ENCODE assay signal across 15 cellular contexts in genomic region chr7:73424486-73424885, GRCh38. TPM values are rescaled to one million over a fixed set of nuclear protein-coding genes. Genes with fewer than 3 reads are reported as not detected.
DNase-seq lines count a peak whose midpoint lies in the region; ATAC-seq and TF ChIP-seq lines count a peak whose summit lies in the region.
"Had no signal": no experiment of that assay in that cellular context is flagged by ENCODE, and none has a peak within 500 bp of the region (broad histone marks: within the 10 kb centered on the region; RNA-seq: fewer than 3 reads in every experiment).

No MANE protein-coding gene starts in this region.

- peak overlapping the region; percentile 54 for H4K91ac ChIP-seq in mesenchymal stem cell (ENCODE audit: low read length)

- no peaks in the 10 kb centered on the region for H3K79me2 ChIP-seq in GM23338 (replicated peaks; ENCODE audit: insufficient read depth)

- no peak overlapping the region for H3K23ac ChIP-seq in mesenchymal stem cell (ENCODE audit: low read length in 2 of 2)

- no peak overlapping the region for H2BK5ac ChIP-seq in mesenchymal stem cell (ENCODE audit: low read depth, low read length, poor library complexity, severe bottlenecking)

- peaks cover 2% of the 10 kb centered on the region; the same call in 1 of the 3 replicates for H3K4me1 Mint-ChIP-seq in GM23338
- peaks cover 13% of the 10 kb centered on the region for H3K4me1 Mint-ChIP-seq in stimulated activated memory B cell treated with anti-CD40 and anti-IgM and Interleukin-4, amounts not matched to agents 10 μg/mL and 1 μg/mL and 100 μg/mL, for 72 hours
- H3K4me1 Mint-ChIP-seq in activated naive CD8-positive, alpha-beta T cell treated with anti-CD3 and anti-CD28 coated beads, Interleukin-2, amount 50 U/mL, for 24 hours: no peaks in the 10 kb centered on the region

- no peak overlapping the region for H3K4ac ChIP-seq in mesenchymal stem cell (ENCODE audit: low read depth in 1 of 2, low read length in 2 of 2)

- no peak overlapping the region for H3K27ac Mint-ChIP-seq in GM23338
- H3K27ac Mint-ChIP-seq in stimulated activated memory B cell treated with anti-CD40 and anti-IgM and Interleukin-4, amounts not matched to agents 10 μg/mL and 1 μg/mL and 100 μg/mL, for 72 hours: no peak overlapping the region
- no peak overlapping the region for H3K27ac Mint-ChIP-seq in activated naive CD8-positive, alpha-beta T cell treated with anti-CD3 and anti-CD28 coated beads, Interleukin-2, amount 50 U/mL, for 24 hours
- H3K27ac Mint-ChIP-seq: activated naive CD4-positive, alpha-beta T cell treated with anti-CD3 and anti-CD28 coated beads, Interleukin-2, amount 50 U/mL, for 72 hours had no signal

- no peak overlapping the region for H2BK15ac ChIP-seq in mesenchymal stem cell (ENCODE audit: low read depth, poor library complexity, severe bottlenecking)

- no peak overlapping the region for H2BK12ac ChIP-seq in mesenchymal stem cell (ENCODE audit: low read length in 2 of 2)

- H3K36me3 Mint-ChIP-seq in GM23338 (ENCODE audit: low read depth): no peaks in the 10 kb centered on the region
- H3K36me3 Mint-ChIP-seq in stimulated activated memory B cell treated with anti-CD40 and anti-IgM and Interleukin-4, amounts not matched to agents 10 μg/mL and 1 μg/mL and 100 μg/mL, for 72 hours: no peaks in the 10 kb centered on the region
- no peaks in the 10 kb centered on the region for H3K36me3 Mint-ChIP-seq in activated naive CD8-positive, alpha-beta T cell treated with anti-CD3 and anti-CD28 coated beads, Interleukin-2, amount 50 U/mL, for 24 hours (ENCODE audit: low read depth)
- H3K36me3 Mint-ChIP-seq: activated naive CD4-positive, alpha-beta T cell treated with anti-CD3 and anti-CD28 coated beads, Interleukin-2, amount 50 U/mL, for 72 hours had no signal

- H3K9ac ChIP-seq in mesenchymal stem cell (ENCODE audit: low read length): peak overlapping the region; percentile 77

- H3K9me3 ChIP-seq in mesenchymal stem cell (ENCODE audit: control insufficient read depth, low read length): no peaks in the 10 kb centered on the region

- no peaks in the 10 kb centered on the region for H3K36me3 ChIP-seq in GM23338 (ENCODE audit: insufficient read depth)
- H3K36me3 ChIP-seq in brain microvascular endothelial cell (replicated peaks): no peaks in the 10 kb centered on the region
- H3K36me3 ChIP-seq in mesenchymal stem cell (ENCODE audit: control insufficient read depth in 1 of 2, insufficient read depth in 2 of 2, low read depth in 1 of 2, low read length in 2 of 2): no peaks in the 10 kb centered on the region

- no peaks in the 10 kb centered on the region for H3K9me3 Mint-ChIP-seq in GM23338
- no peaks in the 10 kb centered on the region for H3K9me3 Mint-ChIP-seq in stimulated activated memory B cell treated with anti-CD40 and anti-IgM and Interleukin-4, amounts not matched to agents 10 μg/mL and 1 μg/mL and 100 μg/mL, for 72 hours
- H3K9me3 Mint-ChIP-seq in activated naive CD8-positive, alpha-beta T cell treated with anti-CD3 and anti-CD28 coated beads, Interleukin-2, amount 50 U/mL, for 24 hours: no peaks in the 10 kb centered on the region
- H3K9me3 Mint-ChIP-seq: activated naive CD4-positive, alpha-beta T cell treated with anti-CD3 and anti-CD28 coated beads, Interleukin-2, amount 50 U/mL, for 72 hours had no signal

- H2AFZ ChIP-seq in GM23338 (no peak overlapping the region; the same call in 1 of the 2 replicates), mesenchymal stem cell (ENCODE audit: low read depth, low read length) (no peak overlapping the region)

- H3K27ac ChIP-seq in GM23338 (ENCODE audit: low read depth) (no peak overlapping the region), brain microvascular endothelial cell (no peak overlapping the region), mesenchymal stem cell (ENCODE audit: low read length, poor library complexity, severe bottlenecking) (no peak overlapping the region)

- no peak overlapping the region for H3K14ac ChIP-seq in mesenchymal stem cell (ENCODE audit: low read length in 2 of 2)

- H3K4me3 Mint-ChIP-seq in GM23338: peak overlapping the region; percentile 54
- peak overlapping the region; percentile 64 for H3K4me3 Mint-ChIP-seq in stimulated activated memory B cell treated with anti-CD40 and anti-IgM and Interleukin-4, amounts not matched to agents 10 μg/mL and 1 μg/mL and 100 μg/mL, for 72 hours
- no peak overlapping the region for H3K4me3 Mint-ChIP-seq in activated naive CD8-positive, alpha-beta T cell treated with anti-CD3 and anti-CD28 coated beads, Interleukin-2, amount 50 U/mL, for 24 hours

- no peaks in the 10 kb centered on the region for H3K9me2 ChIP-seq in GM23338 (ENCODE audit: insufficient read depth)

- DNase-seq in GM23338 (ENCODE audit: low spot score) (no peak), brain microvascular endothelial cell (no peak), mesenchymal stem cell (no peak), NCI-H524 treated with DMSO at 0.1 percent for 48 hours (lab: John Stamatoyannopoulos, UW) (no peak)
- DNase-seq in activated naive CD8-positive, alpha-beta T cell treated with anti-CD3 and anti-CD28 coated beads, Interleukin-2, amount 50 U/mL, for 24 hours: no peak
- DNase-seq in stimulated activated CD8-positive, alpha-beta memory T cell treated with anti-CD3 and anti-CD28 coated beads, Interleukin-4, amount 100 ng/mL, for 48 hours: no peak
- DNase-seq: activated CD4-positive, alpha-beta T cell treated with anti-CD3 and anti-CD28 coated beads for 1 hour; activated CD8-positive, alpha-beta memory T cell treated with anti-CD3 and anti-CD28 coated beads, Interleukin-2, amount 50 U/mL, for 48 hours; DMS79; NCI-H1436 treated with DMSO at 0.1 percent for 48 hours; NCI-H446; T-helper 1 cell had no signal

- H3K18ac ChIP-seq in mesenchymal stem cell (ENCODE audit: low read depth in 1 of 2, low read length in 2 of 2): no peak overlapping the region

- peaks cover 10% of the 10 kb centered on the region for H3K4me1 ChIP-seq in GM23338 (ENCODE audit: insufficient read depth)
- H3K4me1 ChIP-seq in mesenchymal stem cell (ENCODE audit: control insufficient read depth, insufficient read depth, low read depth, low read length): peaks cover 10% of the 10 kb centered on the region

- in situ Hi-C loops in brain microvascular endothelial cell (cut with HindIII; ENCODE audit: low pct_ligation_motif_present, low sequenced_read_pairs): no loop called here

- peak overlapping the region; percentile 56 for H3K4me3 ChIP-seq in GM23338
- peak overlapping the region; percentile 36 for H3K4me3 ChIP-seq in brain microvascular endothelial cell (ENCODE audit: low read depth, low read length)
- no peak overlapping the region for H3K4me3 ChIP-seq in mesenchymal stem cell (ENCODE audit: insufficient read depth in 1 of 2, low read depth in 1 of 2, low read length in 2 of 2)

- no peak overlapping the region for H2AK5ac ChIP-seq in mesenchymal stem cell (ENCODE audit: low read length, severe bottlenecking)

- no peaks in the 10 kb centered on the region for H3K27me3 ChIP-seq in GM23338 (ENCODE audit: insufficient read depth)
- no peaks in the 10 kb centered on the region for H3K27me3 ChIP-seq in brain microvascular endothelial cell (replicated peaks)
- H3K27me3 ChIP-seq in mesenchymal stem cell (ENCODE audit: control insufficient read depth in 1 of 2, insufficient read depth in 1 of 2, low read length in 2 of 2): peaks cover 0 to 23% of the 10 kb centered on the region in 2 experiments

- no peak for ATAC-seq in GM23338
- no peak for ATAC-seq in stimulated activated memory B cell treated with anti-CD40 and anti-IgM and Interleukin-4, amounts not matched to agents 10 μg/mL and 1 μg/mL and 100 μg/mL, for 72 hours
- no peak for ATAC-seq in GM18502 (IDR thresholded peaks at IDR 0.05; ENCODE audit: poor library complexity, unreplicated experiment)
- no peak for ATAC-seq in activated naive CD8-positive, alpha-beta T cell treated with anti-CD3 and anti-CD28 coated beads, Interleukin-2, amount 50 U/mL, for 24 hours
- ATAC-seq: activated naive CD4-positive, alpha-beta T cell treated with anti-CD3 and anti-CD28 coated beads, Interleukin-2, amount 50 U/mL, for 72 hours had no signal

- H4K20me1 ChIP-seq in GM23338 (replicated peaks; ENCODE audit: insufficient read depth): no peaks in the 10 kb centered on the region

- peak overlapping the region; percentile 59 for H4K8ac ChIP-seq in mesenchymal stem cell (ENCODE audit: low read length)

- no peaks in the 10 kb centered on the region for H3F3A ChIP-seq in GM23338 (replicated peaks; ENCODE audit: low read depth)

- peaks cover 9% of the 10 kb centered on the region for H3K27me3 Mint-ChIP-seq in GM23338 (ENCODE audit: insufficient read depth, low read depth, poor library complexity)
- peaks cover 38% of the 10 kb centered on the region for H3K27me3 Mint-ChIP-seq in stimulated activated memory B cell treated with anti-CD40 and anti-IgM and Interleukin-4, amounts not matched to agents 10 μg/mL and 1 μg/mL and 100 μg/mL, for 72 hours
- peaks cover 7% of the 10 kb centered on the region for H3K27me3 Mint-ChIP-seq in activated naive CD8-positive, alpha-beta T cell treated with anti-CD3 and anti-CD28 coated beads, Interleukin-2, amount 50 U/mL, for 24 hours

- H3K79me1 ChIP-seq in mesenchymal stem cell (replicated peaks; ENCODE audit: low read length, poor library complexity, severe bottlenecking): no peaks in the 10 kb centered on the region

- TF ChIP-seq CTCF in GM23338 (conservative IDR thresholded peaks at IDR 0.05; ENCODE audit: low read depth in 2 of 2) (no peak), brain microvascular endothelial cell (IDR thresholded peaks at IDR 0.05; ENCODE audit: low read depth, low read length, missing control alignments) (no peak)

- WGBS in mesenchymal stem cell: 93% methylated on average over 11 of the region's 11 CpGs

- no peak overlapping the region for H2BK120ac ChIP-seq in mesenchymal stem cell (ENCODE audit: low read depth, low read length)

- H3K4me2 ChIP-seq in GM23338: peak overlapping the region; percentile 78
- peak overlapping the region; percentile 79 for H3K4me2 ChIP-seq in mesenchymal stem cell (ENCODE audit: low read length, poor library complexity, severe bottlenecking)

TF ChIP-seq in GM23338, 12 proteins besides CTCF, POLR2A, EP300 and RAD21 (continues in another document):
- no peak for TF ChIP-seq CREB1 (CRISPR knock-in tag; IDR thresholded peaks at IDR 0.05; ENCODE audit: low read depth)
- TF ChIP-seq ZNF114 (CRISPR knock-in tag; IDR thresholded peaks at IDR 0.05): no peak
- TF ChIP-seq JUNB (IDR thresholded peaks at IDR 0.05; ENCODE audit: unreplicated experiment): no peak
- TF ChIP-seq NANOG (IDR thresholded peaks at IDR 0.05; ENCODE audit: borderline replicate concordance): no peak
- TF ChIP-seq EZH2phosphoT487 (IDR thresholded peaks at IDR 0.05; ENCODE audit: unreplicated experiment): no peak
- no peak for TF ChIP-seq STAT1 (IDR thresholded peaks at IDR 0.05; ENCODE audit: unreplicated experiment)
- no peak for TF ChIP-seq EZH2 (IDR thresholded peaks at IDR 0.05; ENCODE audit: low read depth, unreplicated experiment)

RNA-seq across cellular contexts. Expression of gene FZD9, which starts 9.1 kb away (rescaled TPM):
- total RNA-seq in GM23338 (2014; rRNA removed; shearing (Covaris generic)): 4.2 and 5.5 TPM in 2 replicates
- 1.3 and 1.8 TPM in 2 replicates for polyA plus RNA-seq in GM23338 (2016; fragmentation: Nextera tagmentation; extraction: Ambion mirVana)
- 0.87 TPM for polyA plus RNA-seq in mesenchymal stem cell (2013, experiment 1 of 2)
- 0.68 TPM for polyA plus RNA-seq in mesenchymal stem cell (2013, experiment 2 of 2)

Comparison
In these comparisons a context has a peak if more than half of its experiments do, and no peak if none do; other contexts are left out.
1. H3K4me3 ChIP-seq: peak in GM23338 (single experiment) and brain microvascular endothelial cell (single experiment); none in mesenchymal stem cell (0 of 2).